ENCODE assay signal across 3 cellular contexts in the genomic region with DNA sequence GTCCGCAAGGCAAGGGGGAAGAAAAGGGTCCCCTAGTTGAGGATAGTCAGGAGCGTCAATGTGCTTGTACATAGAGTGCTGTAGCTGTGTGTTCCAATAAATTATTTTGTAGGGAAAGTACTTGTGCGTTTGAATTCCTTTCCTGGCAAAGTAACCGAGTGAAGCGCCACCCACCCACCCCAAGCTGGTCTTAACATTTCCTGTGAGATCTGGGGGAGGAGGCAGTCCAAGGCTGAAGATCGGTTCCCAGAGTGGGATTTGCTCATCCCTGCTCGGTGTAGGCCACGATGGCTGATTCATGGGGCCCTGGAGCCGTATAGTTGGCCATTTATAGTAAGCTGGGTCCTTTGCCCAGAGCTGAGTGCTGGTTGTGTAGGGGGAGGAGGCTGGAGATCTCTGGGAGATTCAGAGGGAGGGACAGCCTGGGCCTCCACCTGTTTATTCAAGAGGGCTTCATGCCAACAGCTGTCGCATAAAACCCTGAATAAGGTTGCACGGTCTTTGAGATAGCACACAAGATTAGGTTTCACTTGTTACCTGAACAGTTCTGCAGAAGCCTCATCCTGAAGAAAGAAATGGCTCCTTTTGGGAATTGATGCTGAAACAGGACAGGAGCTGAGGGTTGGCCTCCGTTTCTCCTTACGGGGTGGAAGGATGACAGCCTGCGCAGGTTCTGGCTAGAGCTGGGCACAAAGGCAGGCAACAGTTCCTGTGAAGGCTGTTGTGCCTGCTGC.
TF ChIP-seq lines count a peak whose summit lies in the region.

No MANE protein-coding gene starts in this region.

TF ChIP-seq in HEK293, 187 proteins besides CTCF, POLR2A, EP300 and RAD21 (continues in another document):
- no peak for TF ChIP-seq ZNF394 (tag by site-specific recombination; IDR thresholded peaks at IDR 0.05; ENCODE audit: borderline replicate concordance)
- TF ChIP-seq ZEB2 (tag by site-specific recombination; IDR thresholded peaks at IDR 0.05), result peak; percentile 83
- no peak for TF ChIP-seq ZNF521 (tag by site-specific recombination; IDR thresholded peaks at IDR 0.05)
- no peak for TF ChIP-seq ZNF791 (tag by site-specific recombination; IDR thresholded peaks at IDR 0.05)
- no peak for TF ChIP-seq ZNF707 (tag by site-specific recombination; IDR thresholded peaks at IDR 0.05)
- TF ChIP-seq ZNF350 (tag by site-specific recombination; IDR thresholded peaks at IDR 0.05), result no peak
- no peak for TF ChIP-seq ELK4 (IDR thresholded peaks at IDR 0.05; ENCODE audit: borderline replicate concordance, low read depth, low read length)
- TF ChIP-seq, protein P1, sequence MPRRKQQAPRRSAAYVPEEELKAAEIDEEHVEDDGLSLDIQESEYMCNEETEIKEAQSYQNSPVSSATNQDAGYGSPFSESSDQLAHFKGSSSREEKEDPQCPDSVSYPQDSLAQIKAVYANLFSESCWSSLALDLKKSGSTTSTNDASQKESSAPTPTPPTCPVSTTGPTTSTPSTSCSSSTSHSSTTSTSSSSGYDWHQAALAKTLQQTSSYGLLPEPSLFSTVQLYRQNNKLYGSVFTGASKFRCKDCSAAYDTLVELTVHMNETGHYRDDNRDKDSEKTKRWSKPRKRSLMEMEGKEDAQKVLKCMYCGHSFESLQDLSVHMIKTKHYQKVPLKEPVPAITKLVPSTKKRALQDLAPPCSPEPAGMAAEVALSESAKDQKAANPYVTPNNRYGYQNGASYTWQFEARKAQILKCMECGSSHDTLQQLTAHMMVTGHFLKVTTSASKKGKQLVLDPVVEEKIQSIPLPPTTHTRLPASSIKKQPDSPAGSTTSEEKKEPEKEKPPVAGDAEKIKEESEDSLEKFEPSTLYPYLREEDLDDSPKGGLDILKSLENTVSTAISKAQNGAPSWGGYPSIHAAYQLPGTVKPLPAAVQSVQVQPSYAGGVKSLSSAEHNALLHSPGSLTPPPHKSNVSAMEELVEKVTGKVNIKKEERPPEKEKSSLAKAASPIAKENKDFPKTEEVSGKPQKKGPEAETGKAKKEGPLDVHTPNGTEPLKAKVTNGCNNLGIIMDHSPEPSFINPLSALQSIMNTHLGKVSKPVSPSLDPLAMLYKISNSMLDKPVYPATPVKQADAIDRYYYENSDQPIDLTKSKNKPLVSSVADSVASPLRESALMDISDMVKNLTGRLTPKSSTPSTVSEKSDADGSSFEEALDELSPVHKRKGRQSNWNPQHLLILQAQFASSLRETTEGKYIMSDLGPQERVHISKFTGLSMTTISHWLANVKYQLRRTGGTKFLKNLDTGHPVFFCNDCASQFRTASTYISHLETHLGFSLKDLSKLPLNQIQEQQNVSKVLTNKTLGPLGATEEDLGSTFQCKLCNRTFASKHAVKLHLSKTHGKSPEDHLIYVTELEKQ (tag by site-specific recombination; IDR thresholded peaks at IDR 0.05; ENCODE audit: borderline replicate concordance), result no peak
- TF ChIP-seq KLF16 (tag by site-specific recombination; IDR thresholded peaks at IDR 0.05), result no peak
- TF ChIP-seq TCF7L2 (IDR thresholded peaks at IDR 0.05; ENCODE audit: borderline replicate concordance, low read depth, low read length), result no peak
- TF ChIP-seq ZSCAN30 (tag by site-specific recombination; IDR thresholded peaks at IDR 0.05), result peak; percentile 55; the same call in 1 of the 2 replicates
- peak; percentile 72; the same call in 1 of the 2 replicates for TF ChIP-seq ZNF341 (tag by site-specific recombination; IDR thresholded peaks at IDR 0.05; ENCODE audit: low read depth)
- TF ChIP-seq ZNF510 (tag by site-specific recombination; IDR thresholded peaks at IDR 0.05; ENCODE audit: insufficient replicate concordance), result no peak

TF ChIP-seq in SK-N-SH treated with all-trans-retinoic acid at 6 μM for 48 hours, 23 proteins besides CTCF, POLR2A, EP300 and RAD21:
- TF ChIP-seq ZFP3 (CRISPR knock-in tag; IDR thresholded peaks at IDR 0.05) (no peak), SNAI2 (CRISPR knock-in tag; IDR thresholded peaks at IDR 0.05) (no peak), ESRRG (CRISPR knock-in tag; IDR thresholded peaks at IDR 0.05) (peak; percentile 34; the same call in 1 of the 2 replicates), CSDC2 (CRISPR knock-in tag; IDR thresholded peaks at IDR 0.05) (no peak)
- TF ChIP-seq, protein P2, sequence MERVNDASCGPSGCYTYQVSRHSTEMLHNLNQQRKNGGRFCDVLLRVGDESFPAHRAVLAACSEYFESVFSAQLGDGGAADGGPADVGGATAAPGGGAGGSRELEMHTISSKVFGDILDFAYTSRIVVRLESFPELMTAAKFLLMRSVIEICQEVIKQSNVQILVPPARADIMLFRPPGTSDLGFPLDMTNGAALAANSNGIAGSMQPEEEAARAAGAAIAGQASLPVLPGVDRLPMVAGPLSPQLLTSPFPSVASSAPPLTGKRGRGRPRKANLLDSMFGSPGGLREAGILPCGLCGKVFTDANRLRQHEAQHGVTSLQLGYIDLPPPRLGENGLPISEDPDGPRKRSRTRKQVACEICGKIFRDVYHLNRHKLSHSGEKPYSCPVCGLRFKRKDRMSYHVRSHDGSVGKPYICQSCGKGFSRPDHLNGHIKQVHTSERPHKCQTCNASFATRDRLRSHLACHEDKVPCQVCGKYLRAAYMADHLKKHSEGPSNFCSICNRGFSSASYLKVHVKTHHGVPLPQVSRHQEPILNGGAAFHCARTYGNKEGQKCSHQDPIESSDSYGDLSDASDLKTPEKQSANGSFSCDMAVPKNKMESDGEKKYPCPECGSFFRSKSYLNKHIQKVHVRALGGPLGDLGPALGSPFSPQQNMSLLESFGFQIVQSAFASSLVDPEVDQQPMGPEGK (CRISPR knock-in tag; IDR thresholded peaks at IDR 0.05; ENCODE audit: borderline replicate concordance), result peak; percentile 47; the same call in 1 of the 2 replicates

TF ChIP-seq in endothelial cell of umbilical vein, 7 proteins besides CTCF, POLR2A, EP300 and RAD21:
- no peak for TF ChIP-seq EZH2 (IDR thresholded peaks at IDR 0.05; ENCODE audit: borderline replicate concordance, low read depth, low read length, severe bottlenecking)
- no peak for TF ChIP-seq JUN (IDR thresholded peaks at IDR 0.05; ENCODE audit: borderline replicate concordance, insufficient read depth, insufficient read length, low read depth)
- peak; percentile 89 for TF ChIP-seq POLR2AphosphoS5 (IDR thresholded peaks at IDR 0.05; ENCODE audit: insufficient read depth, low read depth, low read length)
- no peak for TF ChIP-seq MYC (IDR thresholded peaks at IDR 0.05; ENCODE audit: low read depth, low read length)
- TF ChIP-seq FOS (IDR thresholded peaks at IDR 0.05; ENCODE audit: borderline replicate concordance, insufficient read depth, low read length), result no peak
